8 cellular contexts compared by ENCODE assay signal in the genomic region with DNA sequence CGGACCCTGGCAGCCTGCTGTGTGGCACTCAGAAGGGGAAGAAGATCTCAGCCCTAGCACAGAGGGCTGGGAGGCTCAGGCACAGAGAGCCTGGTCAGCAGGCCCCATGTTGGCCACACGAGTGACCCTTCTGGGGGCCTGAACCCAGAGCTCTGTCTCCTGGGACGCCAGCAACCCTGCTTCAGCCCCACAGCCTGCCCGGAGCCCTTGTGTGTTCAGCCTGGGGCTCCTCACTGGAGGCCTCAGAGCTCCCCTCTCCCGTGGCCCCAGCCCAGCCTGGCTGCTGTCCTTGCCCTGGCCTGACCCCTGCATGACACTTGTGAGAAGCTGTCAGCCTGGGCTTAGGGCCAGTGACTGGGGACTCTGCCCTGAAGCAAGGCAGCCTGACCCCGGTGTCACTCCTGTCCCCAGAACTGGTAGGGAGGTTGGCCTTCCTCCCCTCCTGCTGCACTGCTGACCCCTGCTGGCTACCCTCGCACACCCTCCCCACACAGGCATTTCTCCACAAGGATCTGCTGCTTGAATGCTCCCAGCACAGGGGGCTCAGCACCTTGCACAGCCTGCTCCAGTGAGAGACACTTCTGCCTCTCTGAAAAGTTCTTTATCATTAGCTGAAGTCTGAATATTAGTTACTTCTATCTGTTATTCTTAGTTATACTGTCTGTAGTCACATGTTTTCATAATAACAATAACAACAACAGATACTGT. TPM values are rescaled to one million over a fixed set of nuclear protein-coding genes. Genes with fewer than 3 reads are reported as not detected.
A peak's percentile ranks its signal among the peaks of the same experiment; 100 is the strongest.
DNase-seq lines count a peak whose midpoint lies in the region; ATAC-seq and TF ChIP-seq lines count a peak whose summit lies in the region.

No MANE protein-coding gene starts in this region.

- H3K4me3 ChIP-seq in fibroblast of lung (replicated peaks in 1 of 4; ENCODE audit: control extremely low read depth in 1 of 4, insufficient read depth in 1 of 4, low read depth in 3 of 4, low read length in 4 of 4) (no peak overlapping the region), neural progenitor cell (no peak overlapping the region)

- H3K79me2 ChIP-seq in fibroblast of lung (ENCODE audit: control insufficient read depth, insufficient read depth, low read length) (no peaks in the 10 kb centered on the region), neural progenitor cell (ENCODE audit: low read depth) (no peaks in the 10 kb centered on the region)

- H2AFZ ChIP-seq in fibroblast of lung (ENCODE audit: low read length) (no peak overlapping the region), neural progenitor cell (replicated peaks) (no peak overlapping the region)

- no peak for ATAC-seq in HG03045 (IDR thresholded peaks at IDR 0.05; ENCODE audit: unreplicated experiment)
- ATAC-seq in GM18502 (IDR thresholded peaks at IDR 0.05; ENCODE audit: poor library complexity, unreplicated experiment) = no peak

- no peaks in the 10 kb centered on the region for H3K36me3 ChIP-seq in fibroblast of lung (ENCODE audit: control insufficient read depth, insufficient read depth, low read length)
- no peaks in the 10 kb centered on the region for H3K36me3 ChIP-seq in neural progenitor cell

- no peak overlapping the region for H3K4me2 ChIP-seq in fibroblast of lung (ENCODE audit: extremely low read depth, insufficient read depth, low read length)
- no peak overlapping the region for H3K4me2 ChIP-seq in neural progenitor cell

- H3K27me3 ChIP-seq in fibroblast of lung (ENCODE audit: control insufficient read depth, insufficient read depth, low read length) (no peaks in the 10 kb centered on the region), neural progenitor cell (no peaks in the 10 kb centered on the region)

- H3K9me3 Mint-ChIP-seq in neural progenitor cell = no peaks in the 10 kb centered on the region

- peak overlapping the region; percentile 95 for H3K27ac Mint-ChIP-seq in neural progenitor cell

- H3K9ac ChIP-seq in fibroblast of lung (ENCODE audit: insufficient read depth, low read length) = no peak overlapping the region
- H3K9ac ChIP-seq in neural progenitor cell = no peak overlapping the region

- H3K36me3 Mint-ChIP-seq in neural progenitor cell = no peaks in the 10 kb centered on the region

- peak in 5 of 6 experiments; percentile 8 to 36 (median 13) for DNase-seq in stimulated activated naive CD4-positive, alpha-beta T cell (lab: John Stamatoyannopoulos, UW)
- no peak for DNase-seq in stimulated activated naive CD4-positive, alpha-beta T cell treated with Interleukin-2 at 50 U/mL for 16 hours (lab: John Stamatoyannopoulos, UW)
- DNase-seq in NCI-H2196 (lab: John Stamatoyannopoulos, UW; ENCODE audit: unreplicated experiment) (peak; percentile 69), fibroblast of lung (ENCODE audit: low read depth in 2 of 2) (peak in 1 of 2 donors; percentile 68), neural progenitor cell (ENCODE audit: low spot score) (peak; percentile 78)
- peak; percentile 51 to 61 for DNase-seq in activated CD4-positive, alpha-beta T cell treated with anti-CD3 and anti-CD28 coated beads, Interleukin-2, amount 50 U/mL, for 48 hours

- H3K4me3 Mint-ChIP-seq in neural progenitor cell = no peak overlapping the region

- H3K9me3 ChIP-seq in fibroblast of lung (ENCODE audit: control insufficient read depth, insufficient read depth, low read depth, low read length) (no peaks in the 10 kb centered on the region), neural progenitor cell (ENCODE audit: low read depth) (no peaks in the 10 kb centered on the region)

- H3K4me1 ChIP-seq in fibroblast of lung (ENCODE audit: control insufficient read depth, extremely low read depth, insufficient read depth, low read length) (no peaks in the 10 kb centered on the region), neural progenitor cell (peaks cover 18% of the 10 kb centered on the region)

- H3F3A ChIP-seq in neural progenitor cell (ENCODE audit: low read depth) = peaks cover 7% of the 10 kb centered on the region

- H3K27me3 Mint-ChIP-seq in neural progenitor cell (ENCODE audit: insufficient read depth, low read depth) = peaks cover 11% of the 10 kb centered on the region

- H3K27ac ChIP-seq in fibroblast of lung (ENCODE audit: insufficient read depth, low read length) = no peak overlapping the region
- no peak overlapping the region for H3K27ac ChIP-seq in neural progenitor cell

- H3K4me1 Mint-ChIP-seq in neural progenitor cell = peaks cover 22% of the 10 kb centered on the region

- no peaks in the 10 kb centered on the region for H4K20me1 ChIP-seq in fibroblast of lung (ENCODE audit: control insufficient read depth, extremely low read depth, insufficient read depth, low read length)
- no peaks in the 10 kb centered on the region for H4K20me1 ChIP-seq in neural progenitor cell (ENCODE audit: low read depth)

- TF ChIP-seq CTCF in fibroblast of lung (conservative IDR thresholded peaks at IDR 0.05 in 1 of 2, IDR thresholded peaks at IDR 0.05 in 1 of 2; ENCODE audit: low read depth in 1 of 2, low read length in 2 of 2) (peak; percentile 55 to 70), neural progenitor cell (IDR thresholded peaks at IDR 0.05) (peak; percentile 65)

RNA-seq across cellular contexts. Expression of a gene that starts 15.4 kb away (rescaled TPM):
- total RNA-seq in fibroblast of lung = 1.8 and 5.4 TPM in 2 replicates
- polyA plus RNA-seq in fibroblast of lung = 0.46 and 0.84 TPM in 2 replicates
- polyA plus RNA-seq in fibroblast of lung (2012) = 0.71 and 0.89 TPM in 2 replicates
- not detected in 2 replicates for polyA minus RNA-seq in fibroblast of lung (ENCODE audit: low replicate concordance)
- 2.9 and 4.6 TPM in 2 replicates for total RNA-seq in neural progenitor cell (ENCODE audit: low replicate concordance)

RNA-seq across cellular contexts. Expression of a gene that starts 26.9 kb away (rescaled TPM):
- total RNA-seq in fibroblast of lung (51.9 and 61.9 TPM in 2 replicates), neural progenitor cell (ENCODE audit: low replicate concordance) (31.8 and 53.4 TPM in 2 replicates)
- polyA plus RNA-seq in fibroblast of lung = 23.6 and 25.7 TPM in 2 replicates
- polyA plus RNA-seq in fibroblast of lung (2012) = 30.3 and 32.5 TPM in 2 replicates
- 61.3 and 93.7 TPM in 2 replicates for polyA minus RNA-seq in fibroblast of lung (ENCODE audit: low replicate concordance)

RNA-seq across cellular contexts. Expression of a gene that starts 41.7 kb away (rescaled TPM):
- total RNA-seq in fibroblast of lung (not detected in 2 replicates), neural progenitor cell (ENCODE audit: low replicate concordance) (not detected in 2 replicates)
- not detected in 2 replicates for polyA plus RNA-seq in fibroblast of lung
- not detected in 2 replicates for polyA plus RNA-seq in fibroblast of lung (2012)
- polyA minus RNA-seq in fibroblast of lung (ENCODE audit: low replicate concordance) = not detected in 2 replicates

RNA-seq across cellular contexts. Expression of a gene that starts 50.6 kb away (rescaled TPM):
- 22.9 and 36.5 TPM in 2 replicates for total RNA-seq in fibroblast of lung
- polyA plus RNA-seq in fibroblast of lung = 33.8 and 48.3 TPM in 2 replicates
- polyA plus RNA-seq in fibroblast of lung (2012) = 154 and 209 TPM in 2 replicates
- 11.2 and 13.9 TPM in 2 replicates for polyA minus RNA-seq in fibroblast of lung (ENCODE audit: low replicate concordance)
- 47.7 and 95.9 TPM in 2 replicates for total RNA-seq in neural progenitor cell (ENCODE audit: low replicate concordance)
